23 cellular contexts compared by ENCODE assay signal in the genomic region with DNA sequence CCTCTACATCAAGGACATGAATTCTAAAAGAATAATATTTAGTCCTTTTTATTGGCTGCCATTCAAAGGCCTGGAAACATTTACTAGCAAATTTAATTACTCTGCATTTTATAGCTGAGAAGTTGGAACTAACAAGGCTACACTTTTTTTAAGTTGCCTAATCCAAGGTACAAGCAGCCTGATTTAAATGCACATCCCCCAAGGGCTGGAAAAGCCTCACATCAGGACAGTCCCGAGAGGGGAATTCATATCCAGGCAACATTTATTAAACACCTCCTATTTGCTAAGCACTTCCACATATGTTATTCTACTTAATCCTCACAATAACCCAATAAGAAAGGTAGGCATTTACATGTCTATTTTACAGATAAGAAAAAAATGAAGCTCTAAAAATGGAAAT.
"Had no signal": no experiment of that assay in that cellular context is flagged by ENCODE, and none has a peak within 500 bp of the region (broad histone marks: within the 10 kb centered on the region; RNA-seq: fewer than 3 reads in every experiment).

No MANE protein-coding gene starts in this region.

- H3K4me1 Mint-ChIP-seq: activated CD4-positive, alpha-beta T cell treated with anti-CD3 and anti-CD28 coated beads, Interleukin-2, amount 10 ng/mL, durations not matched to agents 24 days and 14 days had no signal

- H3K27me3 Mint-ChIP-seq: dendritic cell treated with granulocyte-macrophage colony-stimulating factor and Interleukin-4, amounts not matched to agents 40 ng/mL and 50 ng/mL, for 4 days; type B pancreatic cell had no signal

- H3K4me2 ChIP-seq: smooth muscle cell had no signal

- ATAC-seq: activated CD8-positive, alpha-beta T cell treated with anti-CD3 and anti-CD28 coated beads, Interleukin-2, amount 10 ng/mL, durations not matched to agents 7 days and 5 days; activated T-cell treated with anti-CD3 and anti-CD28 coated beads, Interleukin-2, amount 50 U/mL, for 4 hours; left lobe of liver; pancreas; sciatic nerve had no signal

- H3K27ac ChIP-seq: ascending aorta, breast epithelium, pancreas, stomach had no signal

- H3K27me3 ChIP-seq: ascending aorta, stomach had no signal

- H3K36me3 Mint-ChIP-seq: mesothelial cell of epicardium, type B pancreatic cell had no signal

- H3K36me3 ChIP-seq: ascending aorta, breast epithelium, pancreas, stomach had no signal

- DNase-seq: activated CD4-positive, alpha-beta T cell treated with anti-CD3 and anti-CD28 coated beads, Interleukin-2, amount 10 ng/mL, durations not matched to agents 24 days and 14 days; activated CD4-positive, CD25-positive, alpha-beta regulatory T cell; activated CD8-positive, alpha-beta memory T cell treated with anti-CD3 and anti-CD28 coated beads, Interleukin-2, amount 50 U/mL, for 4 hours; activated CD8-positive, alpha-beta T cell treated with anti-CD3 and anti-CD28 coated beads, Interleukin-2, amount 10 ng/mL, durations not matched to agents 7 days and 5 days; activated effector memory CD4-positive, alpha-beta T cell treated with anti-CD3 and anti-CD28 coated beads, Interleukin-2, amount 50 U/mL, for 16 hours; activated naive CD4-positive, alpha-beta T cell treated with anti-CD3 and anti-CD28 coated beads, Interleukin-2, amount 50 U/mL, for 16 hours; activated T-cell treated with anti-CD3 and anti-CD28 coated beads, Interleukin-2, amount 50 U/mL, for 4 hours; effector memory CD4-positive, alpha-beta T cell; foreskin fibroblast; hippocampal formation; pancreas; stimulated activated CD4-positive, alpha-beta T cell treated with anti-CD3 and anti-CD28 coated beads, Interleukin-4, amount 100 ng/mL, for 1 hour; stomach; SW 1271 had no signal

- H3K27ac Mint-ChIP-seq: activated CD8-positive, alpha-beta T cell treated with anti-CD3 and anti-CD28 coated beads, Interleukin-2, amount 10 ng/mL, durations not matched to agents 7 days and 5 days; dendritic cell treated with granulocyte-macrophage colony-stimulating factor and Interleukin-4, amounts not matched to agents 40 ng/mL and 50 ng/mL, for 4 days had no signal

- H3K4me1 ChIP-seq: ascending aorta, breast epithelium, stomach had no signal

- H3K4me3 ChIP-seq: ascending aorta, breast epithelium, lung, pancreas, smooth muscle cell, stomach had no signal

- H3K9me3 ChIP-seq: ascending aorta, breast epithelium, pancreas, stomach had no signal

- H3K4me3 Mint-ChIP-seq: activated CD4-positive, alpha-beta T cell treated with anti-CD3 and anti-CD28 coated beads, Interleukin-2, amount 10 ng/mL, durations not matched to agents 24 days and 14 days; activated CD8-positive, alpha-beta T cell treated with anti-CD3 and anti-CD28 coated beads, Interleukin-2, amount 10 ng/mL, durations not matched to agents 7 days and 5 days; activated T-cell treated with anti-CD3 and anti-CD28 coated beads, Interleukin-2, amount 50 U/mL, for 4 hours; dendritic cell treated with granulocyte-macrophage colony-stimulating factor and Interleukin-4, amounts not matched to agents 40 ng/mL and 50 ng/mL, for 4 days; mesothelial cell of epicardium had no signal

- H3K9me3 Mint-ChIP-seq: activated CD4-positive, alpha-beta T cell treated with anti-CD3 and anti-CD28 coated beads, Interleukin-2, amount 10 ng/mL, durations not matched to agents 24 days and 14 days; activated T-cell treated with anti-CD3 and anti-CD28 coated beads, Interleukin-2, amount 50 U/mL, for 4 hours; dendritic cell treated with granulocyte-macrophage colony-stimulating factor and Interleukin-4, amounts not matched to agents 40 ng/mL and 50 ng/mL, for 4 days; mesothelial cell of epicardium had no signal
